Comparison of ENCODE assay signal across 1 cellular context in the genomic region with DNA sequence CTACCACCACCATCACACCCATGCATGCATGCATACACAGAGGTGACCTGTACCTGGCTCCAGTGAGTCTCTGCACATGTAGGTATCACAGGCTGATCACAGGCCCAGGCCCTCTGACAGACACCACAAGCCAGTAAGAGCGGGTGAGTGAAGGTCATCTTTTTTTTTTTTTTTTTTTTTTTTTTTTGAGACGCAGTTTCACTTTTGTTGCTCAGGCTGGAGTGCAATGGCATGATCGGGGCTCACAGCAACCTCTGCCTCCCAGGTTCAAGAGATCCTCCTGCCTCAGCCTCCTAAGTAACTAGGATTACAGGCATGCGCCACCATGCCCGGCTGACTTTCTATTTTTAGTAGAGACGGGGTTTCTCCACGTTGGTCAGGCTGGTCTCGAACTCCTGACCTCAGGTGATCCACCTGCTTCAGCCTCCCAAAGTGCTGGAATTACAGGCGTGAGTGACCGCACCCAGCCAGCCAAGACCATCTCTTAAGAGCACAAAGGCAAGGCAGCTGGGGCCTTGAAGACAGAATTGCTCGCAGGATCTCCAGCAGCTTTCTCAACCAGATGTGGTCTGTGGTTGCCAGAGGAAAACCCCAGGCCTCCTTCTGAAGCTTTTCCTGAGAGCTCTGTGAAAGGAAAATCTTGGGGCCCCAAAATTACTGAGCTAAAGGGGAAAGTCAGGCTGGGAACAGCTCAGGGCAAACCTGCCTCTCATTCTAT.
A peak's percentile ranks its signal among the peaks of the same experiment; 100 is the strongest.
TF ChIP-seq lines count a peak whose summit lies in the region.

No MANE protein-coding gene starts in this region.

TF ChIP-seq in K562, 482 proteins besides CTCF, POLR2A, EP300 and RAD21:
- TF ChIP-seq, protein P1, sequence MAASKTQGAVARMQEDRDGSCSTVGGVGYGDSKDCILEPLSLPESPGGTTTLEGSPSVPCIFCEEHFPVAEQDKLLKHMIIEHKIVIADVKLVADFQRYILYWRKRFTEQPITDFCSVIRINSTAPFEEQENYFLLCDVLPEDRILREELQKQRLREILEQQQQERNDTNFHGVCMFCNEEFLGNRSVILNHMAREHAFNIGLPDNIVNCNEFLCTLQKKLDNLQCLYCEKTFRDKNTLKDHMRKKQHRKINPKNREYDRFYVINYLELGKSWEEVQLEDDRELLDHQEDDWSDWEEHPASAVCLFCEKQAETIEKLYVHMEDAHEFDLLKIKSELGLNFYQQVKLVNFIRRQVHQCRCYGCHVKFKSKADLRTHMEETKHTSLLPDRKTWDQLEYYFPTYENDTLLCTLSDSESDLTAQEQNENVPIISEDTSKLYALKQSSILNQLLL (CRISPR knock-in tag; IDR thresholded peaks at IDR 0.05; ENCODE audit: borderline replicate concordance), result no peak
- TF ChIP-seq ZNF384 (IDR thresholded peaks at IDR 0.05; ENCODE audit: low read depth, low read length), result peak; percentile 44; the same call in 1 of the 2 replicates
- TF ChIP-seq PYGO2 (tag; IDR thresholded peaks at IDR 0.05), result no peak
- no peak for TF ChIP-seq ZFP1 (CRISPR knock-in tag; IDR thresholded peaks at IDR 0.05)
